7 cellular contexts compared by ENCODE assay signal in the genomic region with DNA sequence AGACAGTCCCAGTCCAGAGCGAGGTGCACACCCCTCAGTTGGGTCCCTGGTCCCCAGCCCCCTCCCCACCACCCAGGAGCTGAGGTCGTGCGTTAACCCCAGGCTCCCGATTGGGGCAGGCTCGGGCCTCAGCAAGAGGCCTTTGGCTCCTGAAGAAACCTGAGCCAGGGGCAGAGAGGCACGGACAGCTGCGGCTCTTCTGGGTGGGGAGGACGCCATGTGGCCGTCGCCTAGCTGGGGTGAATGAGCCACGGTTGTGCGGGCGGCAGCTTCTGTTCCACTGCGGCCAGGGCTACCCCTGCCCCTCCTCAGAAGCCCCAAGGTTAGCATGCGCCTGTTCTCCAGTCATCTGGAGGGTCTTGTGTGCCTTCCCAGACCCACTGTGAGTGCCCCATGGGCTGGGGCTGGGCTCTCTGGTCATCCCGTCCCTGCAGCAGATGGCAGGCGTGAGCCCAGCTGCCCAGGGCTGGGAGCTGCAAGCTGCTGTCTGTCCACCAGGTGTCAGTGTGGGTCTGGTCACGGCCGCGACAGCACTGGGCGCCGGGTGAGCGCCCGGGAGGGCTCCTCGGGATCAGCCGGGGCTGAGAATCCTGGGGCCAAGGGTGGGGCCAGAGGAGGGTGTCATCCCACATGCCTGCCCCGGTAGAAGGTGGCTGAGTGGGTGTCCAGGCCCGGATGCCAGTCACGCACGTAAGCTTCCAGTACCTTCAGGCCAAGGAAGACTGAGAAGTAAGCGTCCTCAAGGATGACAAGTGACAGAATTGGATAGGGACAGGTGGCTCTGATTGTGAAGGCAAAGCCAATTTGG. TPM values are rescaled to one million over a fixed set of nuclear protein-coding genes. Genes with fewer than 3 reads are reported as not detected.
DNase-seq lines count a peak whose midpoint lies in the region; ATAC-seq and TF ChIP-seq lines count a peak whose summit lies in the region.

No MANE protein-coding gene starts in this region.

- WGBS in esophagus muscularis mucosa = 64% methylated on average over 23 of the region's 31 CpGs

- TF ChIP-seq CTCF in GM12875 (IDR thresholded peaks at IDR 0.05; ENCODE audit: borderline replicate concordance, insufficient read depth, low read depth, low read length) (peak; percentile 92), esophagus muscularis mucosa (IDR thresholded peaks at IDR 0.05) (peak; percentile 68 to 87 (median 73)), natural killer cell (IDR thresholded peaks at IDR 0.05) (peak; percentile 68)

- H3K36me3 ChIP-seq in esophagus muscularis mucosa = no peaks in the 10 kb centered on the region

- no peaks in the 10 kb centered on the region for H3K9me3 Mint-ChIP-seq in natural killer cell

- H3K27me3 ChIP-seq in esophagus muscularis mucosa = peaks cover 0 to 10% (median 0%) of the 10 kb centered on the region in 4 donors

- DNase-seq in NCI-H82 treated with DMSO at 0.1 percent for 48 hours (lab: John Stamatoyannopoulos, UW; ENCODE audit: unreplicated experiment) (peak; percentile 74), esophagus muscularis mucosa (ENCODE audit: extremely low spot score) (no peak), natural killer cell (peak; percentile 41)
- DNase-seq in activated CD8-positive, alpha-beta memory T cell treated with anti-CD3 and anti-CD28 coated beads, Interleukin-2, amount 50 U/mL, for 48 hours = peak; percentile 79
- DNase-seq in stimulated activated naive CD8-positive, alpha-beta T cell treated with anti-CD3 and anti-CD28 coated beads, Interleukin-15, Interleukin-2, amounts not matched to agents 100 U/mL and 50 U/mL, for 24 hours = peak; percentile 66

- no peak overlapping the region for H3K4me3 Mint-ChIP-seq in natural killer cell

- intact Hi-C loops in esophagus muscularis mucosa (cut with DNase I) (no loop called here), natural killer cell (cut with micrococcal nuclease) (loop anchor here (5.0 kb wide), 1 partner anchor 128 kb away; no protein-coding TSS in a partner anchor)

- no peaks in the 10 kb centered on the region for H3K9me3 ChIP-seq in esophagus muscularis mucosa

- no peaks in the 10 kb centered on the region for H3K36me3 Mint-ChIP-seq in natural killer cell

- peaks cover 0 to 2% of the 10 kb centered on the region in 2 donors for H3K27me3 Mint-ChIP-seq in natural killer cell (ENCODE audit: low read depth in 2 of 2)

- TF ChIP-seq POLR2A in esophagus muscularis mucosa (IDR thresholded peaks at IDR 0.05; ENCODE audit: low read depth) = no peak

- H3K4me1 ChIP-seq in esophagus muscularis mucosa = peaks cover 0 to 3% (median 0%) of the 10 kb centered on the region in 4 donors

- no peaks in the 10 kb centered on the region for H3K4me1 Mint-ChIP-seq in natural killer cell

- H3K4me3 ChIP-seq in GM12875 (ENCODE audit: low read depth, low read length) (no peak overlapping the region), esophagus muscularis mucosa (no peak overlapping the region)

- no peak for TF ChIP-seq EP300 in esophagus muscularis mucosa (IDR thresholded peaks at IDR 0.05)

- ATAC-seq in HG02852 (IDR thresholded peaks at IDR 0.05; ENCODE audit: unreplicated experiment) (peak; percentile 87), natural killer cell (peak; percentile 81 to 90 (median 89))
- peak; percentile 75 for ATAC-seq in stimulated activated naive CD8-positive, alpha-beta T cell treated with anti-CD3 and anti-CD28 coated beads, Interleukin-15, Interleukin-2, amounts not matched to agents 100 U/mL and 50 U/mL, for 24 hours

- H3K27ac ChIP-seq in esophagus muscularis mucosa (replicated peaks in 1 of 4) = no peak overlapping the region

- H3K27ac Mint-ChIP-seq in natural killer cell = no peak overlapping the region

RNA-seq across cellular contexts. Expression of gene ATP2B3, which starts 21.9 kb away (rescaled TPM):
- total RNA-seq in esophagus muscularis mucosa = under 1 TPM; under 0.01 to 0.33 (median 0.21) TPM
- total RNA-seq in natural killer cell = not detected

RNA-seq across cellular contexts. Expression of gene BGN, which starts 44.6 kb away (rescaled TPM):
- total RNA-seq in esophagus muscularis mucosa = 10 to 100 TPM; 16.6 to 77.8 (median 21.5) TPM
- not detected for total RNA-seq in natural killer cell

RNA-seq across cellular contexts. Expression of gene CCNQ, which starts 59.6 kb away (rescaled TPM):
- total RNA-seq in esophagus muscularis mucosa = 10 to 100 TPM; 38.6 to 58.3 (median 49.8) TPM
- total RNA-seq in natural killer cell = 10 to 100 TPM in 2 of 3 donors, 1 to 10 TPM in 1; 9.0 to 17.2 (median 12.5) TPM

Comparison
In these comparisons a context has a peak if more than half of its experiments do, and no peak if none do; other contexts are left out.
1. RNA of gene BGN, which starts 44.6 kb away (total RNA-seq): 16.6 to 77.8 TPM in esophagus muscularis mucosa; not detected in natural killer cell; every median in the first group is over 10 times any median in the second.
2. Peak in every context shown above with its lines, with median percentiles within 50 percentile points of each other: CTCF ChIP-seq and ATAC-seq.